Comparison of ENCODE assay signal across 8 cellular contexts in the genomic region with DNA sequence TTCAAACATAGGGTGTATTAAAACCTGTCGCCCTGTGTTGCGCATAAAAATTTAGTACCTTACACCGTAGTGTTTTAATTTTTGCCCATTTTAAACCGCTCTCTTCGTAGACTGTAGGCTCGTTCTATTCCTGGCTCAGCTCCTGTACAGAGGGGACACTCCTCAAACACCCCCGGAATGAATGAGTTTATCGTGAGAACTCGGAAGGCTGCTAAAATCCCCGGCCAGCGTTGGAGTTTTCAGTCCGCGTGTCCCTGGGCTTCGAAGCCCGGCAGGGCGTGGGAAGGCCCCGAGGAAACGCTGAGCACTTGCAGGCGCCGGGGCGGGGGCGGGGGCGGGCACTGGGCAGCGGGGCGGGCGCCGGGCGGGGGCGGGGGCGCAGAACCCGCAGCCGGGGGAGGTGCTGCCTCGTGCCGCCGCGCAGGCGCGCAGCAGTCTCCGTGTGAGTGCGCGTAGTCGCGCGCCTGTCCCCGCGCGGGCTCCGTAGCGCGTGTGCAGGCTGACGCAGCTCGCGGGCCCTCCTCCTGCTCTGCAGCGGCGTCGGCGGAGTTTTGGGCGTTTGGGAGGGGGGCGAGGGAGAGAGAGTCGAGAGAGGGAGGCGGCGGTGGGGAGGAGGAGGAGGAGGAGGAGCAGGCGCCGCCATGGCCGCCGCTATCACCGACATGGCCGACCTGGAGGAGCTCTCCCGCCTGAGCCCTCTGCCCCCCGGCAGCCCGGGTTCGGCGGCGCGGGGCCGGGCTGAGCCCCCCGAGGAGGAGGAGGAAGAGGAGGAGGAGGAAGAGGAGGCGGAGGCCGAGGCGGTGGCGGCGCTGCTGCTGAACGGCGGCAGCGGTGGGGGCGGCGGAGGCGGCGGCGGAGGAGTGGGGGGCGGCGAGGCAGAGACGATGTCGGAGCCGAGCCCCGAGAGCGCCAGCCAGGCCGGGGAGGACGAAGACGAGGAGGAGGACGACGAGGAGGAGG. TPM values are rescaled to one million over a fixed set of nuclear protein-coding genes. Genes with fewer than 3 reads are reported as not detected.
DNase-seq lines count a peak whose midpoint lies in the region; ATAC-seq lines count a peak whose summit lies in the region.

A gene with protein sequence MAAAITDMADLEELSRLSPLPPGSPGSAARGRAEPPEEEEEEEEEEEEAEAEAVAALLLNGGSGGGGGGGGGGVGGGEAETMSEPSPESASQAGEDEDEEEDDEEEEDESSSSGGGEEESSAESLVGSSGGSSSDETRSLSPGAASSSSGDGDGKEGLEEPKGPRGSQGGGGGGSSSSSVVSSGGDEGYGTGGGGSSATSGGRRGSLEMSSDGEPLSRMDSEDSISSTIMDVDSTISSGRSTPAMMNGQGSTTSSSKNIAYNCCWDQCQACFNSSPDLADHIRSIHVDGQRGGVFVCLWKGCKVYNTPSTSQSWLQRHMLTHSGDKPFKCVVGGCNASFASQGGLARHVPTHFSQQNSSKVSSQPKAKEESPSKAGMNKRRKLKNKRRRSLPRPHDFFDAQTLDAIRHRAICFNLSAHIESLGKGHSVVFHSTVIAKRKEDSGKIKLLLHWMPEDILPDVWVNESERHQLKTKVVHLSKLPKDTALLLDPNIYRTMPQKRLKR (plus strand): TSS at position 434 of the 960 bp plus-strand sequence. CDS start 208 bp downstream, at position 642.

- no peaks in the 10 kb centered on the region for H3K27me3 Mint-ChIP-seq in activated CD8-positive, alpha-beta memory T cell treated with anti-CD3 and anti-CD28 coated beads, Interleukin-2, amount 10 ng/mL, durations not matched to agents 7 days and 5 days

- H3K27me3 ChIP-seq in endocrine pancreas (ENCODE audit: control insufficient read depth, insufficient read depth, low read length) = no peaks in the 10 kb centered on the region

- H3K9ac ChIP-seq in endocrine pancreas (ENCODE audit: control insufficient read depth, insufficient read depth, low read length) = peak within 1 kb of the TSS; percentile 95

- DNase-seq in CMK (ENCODE audit: low read depth) (peak; percentile 68), HPDE6-E6E7 (ENCODE audit: extremely low spot score) (peak; percentile 90), NOMO-1 treated with dmso at 0.1 percent for 144 hours (lab: John Stamatoyannopoulos, UW; ENCODE audit: unreplicated experiment) (peak; percentile 94), mesenteric fat pad (ENCODE audit: low spot score) (peak; percentile 97)
- peak; percentile 95 for DNase-seq in activated CD8-positive, alpha-beta memory T cell treated with anti-CD3 and anti-CD28 coated beads, Interleukin-2, amount 10 ng/mL, durations not matched to agents 7 days and 5 days
- DNase-seq in stimulated activated CD8-positive, alpha-beta memory T cell treated with anti-CD3 and anti-CD28 coated beads, Interleukin-15, amount 100 ng/mL, for 1 hour (ENCODE audit: low read depth) = peak; percentile 84

- H3K27ac Mint-ChIP-seq in activated CD8-positive, alpha-beta memory T cell treated with anti-CD3 and anti-CD28 coated beads, Interleukin-2, amount 10 ng/mL, durations not matched to agents 7 days and 5 days = peak within 1 kb of the TSS; percentile 95

- H3K4me1 ChIP-seq in endocrine pancreas (ENCODE audit: control insufficient read depth, insufficient read depth, low read length) = peaks cover 10% of the 10 kb centered on the region

- H3K36me3 Mint-ChIP-seq in activated CD8-positive, alpha-beta memory T cell treated with anti-CD3 and anti-CD28 coated beads, Interleukin-2, amount 10 ng/mL, durations not matched to agents 7 days and 5 days = peaks cover 37% of the 10 kb centered on the region

- CTCF ChIA-PET in activated CD8-positive, alpha-beta memory T cell treated with anti-CD3 and anti-CD28 coated beads, Interleukin-2, amount 10 ng/mL, durations not matched to agents 7 days and 5 days (lab: Charles Lee) = no interaction called here

- no peaks in the 10 kb centered on the region for H3K36me3 ChIP-seq in endocrine pancreas (ENCODE audit: control insufficient read depth, insufficient read depth, low read length)

- ATAC-seq in GM19467 (IDR thresholded peaks at IDR 0.05; ENCODE audit: unreplicated experiment) = peak; percentile 88
- peak; percentile 92 for ATAC-seq in activated CD8-positive, alpha-beta memory T cell treated with anti-CD3 and anti-CD28 coated beads, Interleukin-2, amount 10 ng/mL, durations not matched to agents 7 days and 5 days

- H3K9me3 ChIP-seq in endocrine pancreas (ENCODE audit: control insufficient read depth, low read length) = no peaks in the 10 kb centered on the region

- H3K4me1 Mint-ChIP-seq in activated CD8-positive, alpha-beta memory T cell treated with anti-CD3 and anti-CD28 coated beads, Interleukin-2, amount 10 ng/mL, durations not matched to agents 7 days and 5 days = peaks cover 47% of the 10 kb centered on the region

- peak within 1 kb of the TSS; percentile 99 for H3K4me3 Mint-ChIP-seq in activated CD8-positive, alpha-beta memory T cell treated with anti-CD3 and anti-CD28 coated beads, Interleukin-2, amount 10 ng/mL, durations not matched to agents 7 days and 5 days

- peaks cover 2% of the 10 kb centered on the region for H3K9me3 Mint-ChIP-seq in activated CD8-positive, alpha-beta memory T cell treated with anti-CD3 and anti-CD28 coated beads, Interleukin-2, amount 10 ng/mL, durations not matched to agents 7 days and 5 days (ENCODE audit: low read depth)

- H3K4me3 ChIP-seq in endocrine pancreas (ENCODE audit: control insufficient read depth, insufficient read depth, low read length) = peak within 1 kb of the TSS; percentile 100

RNA-seq across cellular contexts. Expression of the gene that starts here (rescaled TPM):
- 10 to 100 TPM; 59.6 to 76.1 TPM for total RNA-seq in activated CD8-positive, alpha-beta memory T cell treated with anti-CD3 and anti-CD28 coated beads, Interleukin-2, amount 10 ng/mL, durations not matched to agents 7 days and 5 days
- 31.2 TPM for total RNA-seq in mesenteric fat pad

Comparison
In these comparisons a context has a peak if more than half of its experiments do, and no peak if none do; other contexts are left out.
1. Peak in every context shown above with its lines: DNase-seq, ATAC-seq and H3K4me3 ChIP-seq.